Comparison of ENCODE assay signal across 1 cellular context in genomic region chr2:55621802-55622201, GRCh38.
TF ChIP-seq lines count a peak whose summit lies in the region.

No MANE protein-coding gene starts in this region.

TF ChIP-seq in K562, 482 proteins besides CTCF, POLR2A, EP300 and RAD21 (continued from another document):
- no peak for TF ChIP-seq RNF219 (CRISPR knock-in tag; IDR thresholded peaks at IDR 0.05)
- no peak for TF ChIP-seq MCM2 (IDR thresholded peaks at IDR 0.05; ENCODE audit: low read depth)
- TF ChIP-seq ZNF140 (CRISPR knock-in tag; IDR thresholded peaks at IDR 0.05): no peak
- no peak for TF ChIP-seq KLF6 (CRISPR knock-in tag; IDR thresholded peaks at IDR 0.05; ENCODE audit: borderline replicate concordance)
- no peak for TF ChIP-seq ZNF707 (CRISPR knock-in tag; conservative IDR thresholded peaks at IDR 0.05)
- 0 out of 2 replicates have a peak, but pooled peaks have one; percentile 19 for TF ChIP-seq POLR2G (IDR thresholded peaks at IDR 0.05; ENCODE audit: low read depth, low read length)
- no peak for TF ChIP-seq ZNF395 (CRISPR knock-in tag; IDR thresholded peaks at IDR 0.05)
